Comparison of ENCODE assay signal across 20 cellular contexts in genomic region chr3:126340943-126341754, GRCh38. TPM values are rescaled to one million over a fixed set of nuclear protein-coding genes. Genes with fewer than 3 reads are reported as not detected.
DNase-seq lines count a peak whose midpoint lies in the region; TF ChIP-seq lines count a peak whose summit lies in the region.
"Had no signal": no experiment of that assay in that cellular context is flagged by ENCODE, and none has a peak within 500 bp of the region (broad histone marks: within the 10 kb centered on the region; RNA-seq: fewer than 3 reads in every experiment).

No MANE protein-coding gene starts in this region.

- no peaks in the 10 kb centered on the region for H4K20me1 ChIP-seq in H9 (ENCODE audit: control insufficient read depth, insufficient read depth, insufficient read length)
- H4K20me1 ChIP-seq: BLaER1 had no signal

- no peaks in the 10 kb centered on the region for H3K27me3 ChIP-seq in H9 (ENCODE audit: insufficient read depth, low read length)
- H3K27me3 ChIP-seq in liver (ENCODE audit: control insufficient read depth in 4 of 4, insufficient read depth in 4 of 4, low read length in 3 of 4): no peaks in the 10 kb centered on the region
- H3K27me3 ChIP-seq in subcutaneous abdominal adipose tissue (ENCODE audit: control insufficient read depth in 5 of 5, insufficient read depth in 4 of 5, low read length in 5 of 5): no peaks in the 10 kb centered on the region
- no peaks in the 10 kb centered on the region for H3K27me3 ChIP-seq in stomach
- H3K27me3 ChIP-seq: BLaER1, cardiac muscle cell, esophagus muscularis mucosa, neural progenitor cell had no signal

- H4K8ac ChIP-seq in H9 (replicated peaks; ENCODE audit: insufficient read length, low read depth, low read length): no peak overlapping the region

- DNase-seq in H9: no peak
- DNase-seq in activated T-helper 2 cell treated with anti-CD3 and anti-CD28 coated beads, Interferon-gamma antibody, Interleukin-2, Interleukin-4, amounts not matched to agents 10 μg/mL and 5 μg/mL and 100 μg/mL, durations not matched to agents 14 hours and 24 hours and 36 hours (ENCODE audit: low spot score): peak; percentile 2
- DNase-seq in T-helper 2 cell treated with Interferon-gamma antibody and Interleukin-4, amounts not matched to agents 5 μg/mL and 100 μg/mL, for 36 hours (ENCODE audit: low spot score): no peak
- DNase-seq in anterior cingulate cortex (lab: John Stamatoyannopoulos, UW): no peak
- no peak for DNase-seq in stomach
- DNase-seq: activated CD4-positive, alpha-beta T cell treated with anti-CD3 and anti-CD28 coated beads for 1 hour; GDM1; NCI-H187; retina; SHP77 treated with DMSO at 0.1 percent for 48 hours; T-helper 2 cell had no signal

- no peak for TF ChIP-seq POLR2A in stomach (IDR thresholded peaks at IDR 0.05)

- H2BK20ac ChIP-seq in H9 (ENCODE audit: low read depth, low read length, poor library complexity, severe bottlenecking): no peak overlapping the region

- H3K27ac Mint-ChIP-seq in H9: peak overlapping the region in 1 of 3 experiments; percentile 25; a peak in 2 of 7 replicates
- H3K27ac Mint-ChIP-seq in activated T-helper 2 cell treated with anti-CD3 and anti-CD28 coated beads, Interferon-gamma antibody, Interleukin-2, Interleukin-4, amounts not matched to agents 10 μg/mL and 5 μg/mL and 100 μg/mL, durations not matched to agents 14 hours and 24 hours and 36 hours: no peak overlapping the region
- H3K27ac Mint-ChIP-seq in T-helper 2 cell treated with Interferon-gamma antibody and Interleukin-4, amounts not matched to agents 5 μg/mL and 100 μg/mL, for 36 hours: no peak overlapping the region
- H3K27ac Mint-ChIP-seq: memory B cell; neural progenitor cell; stimulated activated naive CD8-positive, alpha-beta T cell treated with anti-CD3 and anti-CD28 coated beads, Interleukin-15, Interleukin-2, amounts not matched to agents 100 ng/mL and 50 ng/mL, for 24 hours had no signal

- H3K4ac ChIP-seq in H9 (ENCODE audit: low read depth, low read length): no peak overlapping the region

- peaks cover 7% of the 10 kb centered on the region for H3K27me3 Mint-ChIP-seq in H9 (ENCODE audit: low read depth)
- no peaks in the 10 kb centered on the region for H3K27me3 Mint-ChIP-seq in activated T-helper 2 cell treated with anti-CD3 and anti-CD28 coated beads, Interferon-gamma antibody, Interleukin-2, Interleukin-4, amounts not matched to agents 10 μg/mL and 5 μg/mL and 100 μg/mL, durations not matched to agents 14 hours and 24 hours and 36 hours (ENCODE audit: low read depth)
- H3K27me3 Mint-ChIP-seq in T-helper 2 cell treated with Interferon-gamma antibody and Interleukin-4, amounts not matched to agents 5 μg/mL and 100 μg/mL, for 36 hours (ENCODE audit: low read depth): no peaks in the 10 kb centered on the region

- H3K79me1 ChIP-seq in H9 (ENCODE audit: insufficient read depth, low read depth, low read length, poor library complexity, severe bottlenecking): no peaks in the 10 kb centered on the region

- H3K4me1 Mint-ChIP-seq in H9: peaks cover 9 to 10% of the 10 kb centered on the region in 2 experiments; a peak in 3 of 4 replicates
- no peaks in the 10 kb centered on the region for H3K4me1 Mint-ChIP-seq in activated T-helper 2 cell treated with anti-CD3 and anti-CD28 coated beads, Interferon-gamma antibody, Interleukin-2, Interleukin-4, amounts not matched to agents 10 μg/mL and 5 μg/mL and 100 μg/mL, durations not matched to agents 14 hours and 24 hours and 36 hours (ENCODE audit: low read depth)
- H3K4me1 Mint-ChIP-seq in T-helper 2 cell treated with Interferon-gamma antibody and Interleukin-4, amounts not matched to agents 5 μg/mL and 100 μg/mL, for 36 hours (ENCODE audit: low read depth): no peaks in the 10 kb centered on the region
- H3K4me1 Mint-ChIP-seq: memory B cell had no signal

- H4K5ac ChIP-seq in H9 (ENCODE audit: insufficient read length, low read depth, low read length): no peak overlapping the region

- no peak overlapping the region for H3K4me3 Mint-ChIP-seq in H9
- H3K4me3 Mint-ChIP-seq in activated T-helper 2 cell treated with anti-CD3 and anti-CD28 coated beads, Interferon-gamma antibody, Interleukin-2, Interleukin-4, amounts not matched to agents 10 μg/mL and 5 μg/mL and 100 μg/mL, durations not matched to agents 14 hours and 24 hours and 36 hours (ENCODE audit: low read depth): no peak overlapping the region
- no peak overlapping the region for H3K4me3 Mint-ChIP-seq in T-helper 2 cell treated with Interferon-gamma antibody and Interleukin-4, amounts not matched to agents 5 μg/mL and 100 μg/mL, for 36 hours
- H3K4me3 Mint-ChIP-seq: memory B cell; neural progenitor cell; stimulated activated naive CD8-positive, alpha-beta T cell treated with anti-CD3 and anti-CD28 coated beads, Interleukin-15, Interleukin-2, amounts not matched to agents 100 ng/mL and 50 ng/mL, for 24 hours had no signal

- H2AK5ac ChIP-seq in H9 (ENCODE audit: insufficient read length, low read length): no peak overlapping the region

- H3K36me3 ChIP-seq in liver (ENCODE audit: control insufficient read depth in 4 of 4, insufficient read depth in 3 of 4, low read depth in 1 of 4, low read length in 3 of 4) (peaks cover 2 to 10% (median 3%) of the 10 kb centered on the region in 4 donors), subcutaneous abdominal adipose tissue (ENCODE audit: control insufficient read depth in 5 of 5, insufficient read depth in 5 of 5, low read length in 5 of 5) (peaks cover 0 to 10% (median 4%) of the 10 kb centered on the region in 5 donors), stomach (peaks cover 8 to 37% (median 22%) of the 10 kb centered on the region in 4 donors)
- H3K36me3 ChIP-seq: BLaER1, cardiac muscle cell, neural progenitor cell had no signal

- no peak overlapping the region for H3K56ac ChIP-seq in H9 (ENCODE audit: insufficient read length, low read depth, low read length)

- H2BK120ac ChIP-seq in H9 (ENCODE audit: low read depth, low read length, poor library complexity, severe bottlenecking): no peak overlapping the region

- H3K23me2 ChIP-seq in H9 (ENCODE audit: insufficient read length, low read depth, low read length, poor library complexity, severe bottlenecking): no peaks in the 10 kb centered on the region

- no peak overlapping the region for H3K23ac ChIP-seq in H9 (ENCODE audit: insufficient read length, low read depth, low read length)

- H3K4me1 ChIP-seq in H9 (ENCODE audit: insufficient read depth, low read length) (no peaks in the 10 kb centered on the region), liver (ENCODE audit: control insufficient read depth in 4 of 4, insufficient read depth in 4 of 4, low read length in 3 of 4) (peaks cover 20 to 60% (median 46%) of the 10 kb centered on the region in 4 donors), subcutaneous abdominal adipose tissue (ENCODE audit: control insufficient read depth in 5 of 5, insufficient read depth in 5 of 5, low read length in 5 of 5) (peaks cover 4 to 53% (median 30%) of the 10 kb centered on the region in 5 donors), stomach (peaks cover 0 to 37% (median 16%) of the 10 kb centered on the region in 4 donors)
- H3K4me1 ChIP-seq: BLaER1 had no signal

- H3K9ac ChIP-seq in H9 (ENCODE audit: extremely low read depth, insufficient read length, low read length) (no peak overlapping the region), liver (ENCODE audit: low read depth in 1 of 2, low read length in 2 of 2) (no peak overlapping the region), subcutaneous abdominal adipose tissue (ENCODE audit: low read length in 5 of 5) (no peak overlapping the region)
- H3K9ac ChIP-seq: BLaER1, neural progenitor cell had no signal

- no peak overlapping the region for H2AFZ ChIP-seq in H9 (ENCODE audit: low read length)
- H2AFZ ChIP-seq: neural progenitor cell had no signal

- no peak overlapping the region for H2BK12ac ChIP-seq in H9 (ENCODE audit: insufficient read length, low read depth, low read length)

- H3T11ph ChIP-seq in H9 (ENCODE audit: low read length): no peak overlapping the region

- no peaks in the 10 kb centered on the region for H3K79me2 ChIP-seq in H9 (ENCODE audit: insufficient read depth, low read length)

- no peak overlapping the region for H3K4me2 ChIP-seq in H9 (ENCODE audit: insufficient read depth, insufficient read length, low read length)
- H3K4me2 ChIP-seq: BLaER1, neural progenitor cell had no signal

- no peaks in the 10 kb centered on the region for H3K9me3 Mint-ChIP-seq in H9
- H3K9me3 Mint-ChIP-seq in activated T-helper 2 cell treated with anti-CD3 and anti-CD28 coated beads, Interferon-gamma antibody, Interleukin-2, Interleukin-4, amounts not matched to agents 10 μg/mL and 5 μg/mL and 100 μg/mL, durations not matched to agents 14 hours and 24 hours and 36 hours: no peaks in the 10 kb centered on the region
- no peaks in the 10 kb centered on the region for H3K9me3 Mint-ChIP-seq in T-helper 2 cell treated with Interferon-gamma antibody and Interleukin-4, amounts not matched to agents 5 μg/mL and 100 μg/mL, for 36 hours
- H3K9me3 Mint-ChIP-seq: neural progenitor cell; stimulated activated naive CD8-positive, alpha-beta T cell treated with anti-CD3 and anti-CD28 coated beads, Interleukin-15, Interleukin-2, amounts not matched to agents 100 ng/mL and 50 ng/mL, for 24 hours had no signal

- no peak for TF ChIP-seq CTCF in H9 (conservative IDR thresholded peaks at IDR 0.05)
- no peak for TF ChIP-seq CTCF in liver (IDR thresholded peaks at IDR 0.05; ENCODE audit: low read depth, low read length, missing input control)
- no peak for TF ChIP-seq CTCF in stomach (IDR thresholded peaks at IDR 0.05)

- H3K9me3 ChIP-seq in H9 (ENCODE audit: control insufficient read depth, low read depth, low read length): no peaks in the 10 kb centered on the region
- no peaks in the 10 kb centered on the region for H3K9me3 ChIP-seq in liver (ENCODE audit: control insufficient read depth in 4 of 4, low read length in 3 of 4)
- H3K9me3 ChIP-seq in subcutaneous abdominal adipose tissue (ENCODE audit: control insufficient read depth in 5 of 5, low read length in 5 of 5): peaks cover 0 to 6% (median 0%) of the 10 kb centered on the region in 5 donors
- H3K9me3 ChIP-seq in stomach: no peaks in the 10 kb centered on the region
- H3K9me3 ChIP-seq: BLaER1, esophagus muscularis mucosa had no signal

- peak; percentile 56 to 73 for TF ChIP-seq RAD21 in liver (IDR thresholded peaks at IDR 0.05)

- no CpG with 5 or more reads among the region's 19 CpGs for WGBS in H9 (ENCODE audit: extremely low coverage, insufficient read length, low lambda C conversion rate)
- WGBS in liver: 46% methylated on average over 19 of the region's 19 CpGs
- 80 to 86% (median 84%) methylated on average over 19 of the region's 19 CpGs for WGBS in stomach, 5 donors

- no peak for TF ChIP-seq EP300 in stomach (IDR thresholded peaks at IDR 0.05)

- no peak overlapping the region for H3K18ac ChIP-seq in H9 (ENCODE audit: insufficient read length, low read depth, low read length)

- H2BK5ac ChIP-seq in H9 (ENCODE audit: insufficient read length, low read length): no peak overlapping the region

- no peak overlapping the region for H4K91ac ChIP-seq in H9 (ENCODE audit: insufficient read length, low read depth, low read length)

- H3K4me3 ChIP-seq in liver (ENCODE audit: low read depth in 1 of 3, low read length in 3 of 3) (no peak overlapping the region), subcutaneous abdominal adipose tissue (ENCODE audit: low read depth in 1 of 5, low read length in 5 of 5) (no peak overlapping the region), stomach (no peak overlapping the region)
- H3K4me3 ChIP-seq: BLaER1, cardiac muscle cell, esophagus muscularis mucosa, neural progenitor cell had no signal

- H3K36me3 Mint-ChIP-seq in H9 (ENCODE audit: insufficient read depth in 1 of 3, low read depth in 3 of 3): peaks cover 0 to 7% (median 5%) of the 10 kb centered on the region in 3 experiments; a peak in 4 of 7 replicates
- H3K36me3 Mint-ChIP-seq in activated T-helper 2 cell treated with anti-CD3 and anti-CD28 coated beads, Interferon-gamma antibody, Interleukin-2, Interleukin-4, amounts not matched to agents 10 μg/mL and 5 μg/mL and 100 μg/mL, durations not matched to agents 14 hours and 24 hours and 36 hours (ENCODE audit: low read depth): no peaks in the 10 kb centered on the region
- H3K36me3 Mint-ChIP-seq in T-helper 2 cell treated with Interferon-gamma antibody and Interleukin-4, amounts not matched to agents 5 μg/mL and 100 μg/mL, for 36 hours (ENCODE audit: low read depth): no peaks in the 10 kb centered on the region
- H3K36me3 Mint-ChIP-seq: neural progenitor cell had no signal

- no peak overlapping the region for H3K27ac ChIP-seq in H9 (ENCODE audit: insufficient read length, low read depth, low read length)
- peak overlapping the region; percentile 90 to 97 for H3K27ac ChIP-seq in liver (ENCODE audit: low read depth in 1 of 2, low read length in 2 of 2)
- H3K27ac ChIP-seq in subcutaneous abdominal adipose tissue (ENCODE audit: low read depth, low read length): peak overlapping the region; percentile 84
- no peak overlapping the region for H3K27ac ChIP-seq in stomach
- H3K27ac ChIP-seq: BLaER1, cardiac muscle cell, neural progenitor cell had no signal

- intact Hi-C loops in activated T-helper 2 cell treated with anti-CD3 and anti-CD28 coated beads, Interferon-gamma antibody, Interleukin-2, Interleukin-4, amounts not matched to agents 10 μg/mL and 5 μg/mL and 100 μg/mL, durations not matched to agents 14 hours and 24 hours and 36 hours (cut with micrococcal nuclease): no loop called here
- intact Hi-C loops in stomach (cut with DNase I; ENCODE audit: low total_unique reads): no loop called here

- H3K14ac ChIP-seq in H9 (ENCODE audit: insufficient read depth, low read length): peak overlapping the region; percentile 13; the same call in 1 of the 2 replicates

- no peak overlapping the region for H2BK15ac ChIP-seq in H9 (ENCODE audit: low read depth, low read length)

RNA-seq across cellular contexts. Expression of gene KLF15, which starts 16.1 kb away (rescaled TPM):
- total RNA-seq in H9 (2021) (10.8 and 11.4 TPM in 2 replicates), liver (100 to 1,000 TPM in 1 of 2 donors, 10 to 100 TPM in 1; 21.4 to 103 TPM), stomach (10 to 100 TPM in 4 of 5 donors, 1 to 10 TPM in 1; 4.6 to 82.9 (median 21.6) TPM)
- 0.14 and 0.30 TPM in 2 replicates for total RNA-seq in activated T-helper 2 cell treated with anti-CD3 and anti-CD28 coated beads, Interferon-gamma antibody, Interleukin-2, Interleukin-4, amounts not matched to agents 10 μg/mL and 5 μg/mL and 100 μg/mL, durations not matched to agents 14 hours and 24 hours and 36 hours
- polyA plus RNA-seq in liver (10 to 100 TPM; 27.6 to 71.0 TPM), stomach (10 to 100 TPM; 13.6 to 16.7 (median 16.6) TPM)

RNA-seq across cellular contexts. Expression of gene CFAP100, which starts 53.6 kb away (rescaled TPM):
- total RNA-seq in H9 (2021) (0.26 and 0.44 TPM in 2 replicates), liver (not detected), stomach (not detected)
- total RNA-seq in activated T-helper 2 cell treated with anti-CD3 and anti-CD28 coated beads, Interferon-gamma antibody, Interleukin-2, Interleukin-4, amounts not matched to agents 10 μg/mL and 5 μg/mL and 100 μg/mL, durations not matched to agents 14 hours and 24 hours and 36 hours: not detected in 2 replicates
- polyA plus RNA-seq in liver (not detected), stomach (not detected)
- total RNA-seq: cardiac muscle cell, esophagus muscularis mucosa, NCI-H460 had no signal
- polyA plus RNA-seq: cardiac muscle cell had no signal

Comparison
In these comparisons a context has a peak if more than half of its experiments do, and no peak if none do; other contexts are left out.
1. H3K27ac ChIP-seq: peak in liver (2 of 2) and subcutaneous abdominal adipose tissue (single experiment); none in H9 (single experiment) and stomach (0 of 5).